Comparison of ENCODE assay signal across 1 cellular context in the genomic region with DNA sequence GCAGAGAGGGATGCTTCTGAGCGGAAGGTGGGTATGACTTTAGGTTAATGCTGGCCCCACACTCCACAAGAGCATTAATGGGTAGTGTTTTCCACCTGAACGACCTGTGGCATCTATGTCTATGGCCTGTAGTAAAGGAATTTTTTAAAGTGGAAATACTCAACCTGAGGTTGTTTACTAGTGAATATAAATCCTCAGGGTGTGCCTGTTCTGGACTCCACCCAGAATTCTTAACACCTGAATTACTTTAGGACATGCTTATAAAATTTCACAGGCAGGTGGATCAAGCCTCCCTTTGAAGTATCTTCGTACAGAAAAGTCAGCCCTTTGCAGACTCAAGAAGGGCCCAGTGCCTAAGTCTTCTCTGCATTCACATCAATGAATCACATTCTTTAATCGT.
TF ChIP-seq lines count a peak whose summit lies in the region.

No MANE protein-coding gene starts in this region.

TF ChIP-seq in GM12878, 131 proteins besides CTCF, POLR2A, EP300 and RAD21 (continued from another document):
- TF ChIP-seq, protein P1, sequence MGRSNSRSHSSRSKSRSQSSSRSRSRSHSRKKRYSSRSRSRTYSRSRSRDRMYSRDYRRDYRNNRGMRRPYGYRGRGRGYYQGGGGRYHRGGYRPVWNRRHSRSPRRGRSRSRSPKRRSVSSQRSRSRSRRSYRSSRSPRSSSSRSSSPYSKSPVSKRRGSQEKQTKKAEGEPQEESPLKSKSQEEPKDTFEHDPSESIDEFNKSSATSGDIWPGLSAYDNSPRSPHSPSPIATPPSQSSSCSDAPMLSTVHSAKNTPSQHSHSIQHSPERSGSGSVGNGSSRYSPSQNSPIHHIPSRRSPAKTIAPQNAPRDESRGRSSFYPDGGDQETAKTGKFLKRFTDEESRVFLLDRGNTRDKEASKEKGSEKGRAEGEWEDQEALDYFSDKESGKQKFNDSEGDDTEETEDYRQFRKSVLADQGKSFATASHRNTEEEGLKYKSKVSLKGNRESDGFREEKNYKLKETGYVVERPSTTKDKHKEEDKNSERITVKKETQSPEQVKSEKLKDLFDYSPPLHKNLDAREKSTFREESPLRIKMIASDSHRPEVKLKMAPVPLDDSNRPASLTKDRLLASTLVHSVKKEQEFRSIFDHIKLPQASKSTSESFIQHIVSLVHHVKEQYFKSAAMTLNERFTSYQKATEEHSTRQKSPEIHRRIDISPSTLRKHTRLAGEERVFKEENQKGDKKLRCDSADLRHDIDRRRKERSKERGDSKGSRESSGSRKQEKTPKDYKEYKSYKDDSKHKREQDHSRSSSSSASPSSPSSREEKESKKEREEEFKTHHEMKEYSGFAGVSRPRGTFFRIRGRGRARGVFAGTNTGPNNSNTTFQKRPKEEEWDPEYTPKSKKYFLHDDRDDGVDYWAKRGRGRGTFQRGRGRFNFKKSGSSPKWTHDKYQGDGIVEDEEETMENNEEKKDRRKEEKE (IDR thresholded peaks at IDR 0.05), result no peak
- TF ChIP-seq BACH1 (IDR thresholded peaks at IDR 0.05; ENCODE audit: borderline replicate concordance) (no peak), MTA2 (IDR thresholded peaks at IDR 0.05; ENCODE audit: low read depth) (no peak), ZZZ3 (IDR thresholded peaks at IDR 0.05; ENCODE audit: control insufficient read depth, insufficient read length, low read depth) (no peak), SMC3 (IDR thresholded peaks at IDR 0.05; ENCODE audit: borderline replicate concordance, low read length) (no peak), KLF5 (IDR thresholded peaks at IDR 0.05; ENCODE audit: partially characterized antibody) (no peak), ATF7 (IDR thresholded peaks at IDR 0.05; ENCODE audit: low read depth) (no peak)
